14 cellular contexts compared by ENCODE assay signal in the genomic region with DNA sequence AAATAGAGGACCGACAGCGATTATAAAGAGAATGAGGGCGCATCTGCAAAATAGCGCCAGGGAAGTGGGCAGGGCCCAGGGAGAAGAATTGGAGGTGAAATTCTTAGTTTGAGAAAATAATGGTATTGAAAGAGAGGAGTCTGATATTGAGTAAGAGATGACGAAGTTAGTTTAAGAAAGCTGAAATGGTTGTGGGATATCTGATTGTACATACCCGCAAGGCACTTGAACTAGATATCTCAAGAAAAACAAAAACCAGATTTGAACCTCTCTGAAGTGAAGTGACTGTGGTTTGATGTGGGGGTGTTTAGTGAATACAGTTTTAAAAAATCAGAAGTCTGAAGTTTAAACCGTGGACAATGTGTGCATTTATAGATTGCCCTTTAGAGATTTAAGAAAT. TPM values are rescaled to one million over a fixed set of nuclear protein-coding genes. Genes with fewer than 3 reads are reported as not detected.
DNase-seq lines count a peak whose midpoint lies in the region; ATAC-seq and TF ChIP-seq lines count a peak whose summit lies in the region.
"Had no signal": no experiment of that assay in that cellular context is flagged by ENCODE, and none has a peak within 500 bp of the region (broad histone marks: within the 10 kb centered on the region; RNA-seq: fewer than 3 reads in every experiment).

No MANE protein-coding gene starts in this region.

- H3K4me1 ChIP-seq in GM23338 (ENCODE audit: insufficient read depth) (peaks cover 31% of the 10 kb centered on the region), endodermal cell (ENCODE audit: control insufficient read depth, insufficient read depth, low read length) (no peaks in the 10 kb centered on the region)
- H3K4me1 ChIP-seq: BLaER1 had no signal

- no peak overlapping the region for H3K4me2 ChIP-seq in GM23338
- H3K4me2 ChIP-seq: BLaER1 had no signal

- ATAC-seq in GM23338, result no peak
- no peak for ATAC-seq in WTC11
- ATAC-seq: GM12878 had no signal

- H3K27me3 Mint-ChIP-seq in GM23338 (ENCODE audit: insufficient read depth, low read depth, poor library complexity) (peaks cover 16% of the 10 kb centered on the region), WTC11 (ENCODE audit: low read depth) (no peaks in the 10 kb centered on the region), endodermal cell (ENCODE audit: insufficient read depth) (no peaks in the 10 kb centered on the region), progenitor cell of endocrine pancreas (no peaks in the 10 kb centered on the region), endothelial cell (ENCODE audit: unreplicated experiment) (peaks cover 5% of the 10 kb centered on the region)

- H3K4me1 Mint-ChIP-seq in GM23338 (peaks cover 67% of the 10 kb centered on the region), WTC11 (peaks cover 70% of the 10 kb centered on the region), endodermal cell (peaks cover 19% of the 10 kb centered on the region), progenitor cell of endocrine pancreas (ENCODE audit: low read depth) (peaks cover 8% of the 10 kb centered on the region), endothelial cell (ENCODE audit: unreplicated experiment) (peaks cover 32% of the 10 kb centered on the region)

- no peaks in the 10 kb centered on the region for H3K9me3 ChIP-seq in endodermal cell (ENCODE audit: control insufficient read depth, low read length)
- H3K9me3 ChIP-seq: BLaER1 had no signal

- H3K36me3 ChIP-seq in GM23338 (ENCODE audit: insufficient read depth) (peaks cover 24% of the 10 kb centered on the region), endodermal cell (ENCODE audit: control insufficient read depth, insufficient read depth, low read length) (peaks cover 86% of the 10 kb centered on the region)
- H3K36me3 ChIP-seq: BLaER1 had no signal

- POLR2A ChIA-PET in WTC11 (lab: Charles Lee), result interaction anchor here (0.8 kb wide), 1 partner anchor 25 kb away, joined by 4 read pairs; no protein-coding TSS in a partner anchor

- peaks cover 100% of the 10 kb centered on the region for H3K79me2 ChIP-seq in GM23338 (replicated peaks; ENCODE audit: insufficient read depth)

- H3K4me3 Mint-ChIP-seq in GM23338 (no peak overlapping the region), WTC11 (no peak overlapping the region), endodermal cell (no peak overlapping the region), progenitor cell of endocrine pancreas (ENCODE audit: low read depth) (no peak overlapping the region), endothelial cell (ENCODE audit: unreplicated experiment) (no peak overlapping the region)

- H3K27me3 ChIP-seq in GM23338 (ENCODE audit: insufficient read depth) (no peaks in the 10 kb centered on the region), endodermal cell (ENCODE audit: control insufficient read depth, insufficient read depth, low read length, poor library complexity, severe bottlenecking) (no peaks in the 10 kb centered on the region)

- DNase-seq in GM23338 (ENCODE audit: low spot score) (no peak), WTC11 (ENCODE audit: low spot score) (no peak), endodermal cell (peak; percentile 21), progenitor cell of endocrine pancreas (ENCODE audit: low spot score, unreplicated experiment) (no peak), GM03348 (ENCODE audit: low spot score) (no peak), NCI-H1105 treated with DMSO at 0.1 percent for 48 hours (lab: John Stamatoyannopoulos, UW) (no peak), endothelial cell (ENCODE audit: low spot score) (no peak), NCI-H2081 treated with DMSO at 0.1 percent for 48 hours (lab: John Stamatoyannopoulos, UW) (no peak)
- DNase-seq: 8988T, Calu3, DMS 273 treated with DMSO at 0.1 percent for 48 hours, H7 had no signal

- no peak overlapping the region for H3K9ac ChIP-seq in endodermal cell (ENCODE audit: extremely low read depth, low read length, poor library complexity, severe bottlenecking)
- H3K9ac ChIP-seq: BLaER1 had no signal

- H3K9me3 Mint-ChIP-seq in GM23338, result no peaks in the 10 kb centered on the region
- H3K9me3 Mint-ChIP-seq in WTC11, result no peaks in the 10 kb centered on the region
- no peaks in the 10 kb centered on the region for H3K9me3 Mint-ChIP-seq in endodermal cell
- H3K9me3 Mint-ChIP-seq in progenitor cell of endocrine pancreas (ENCODE audit: low read depth), result no peaks in the 10 kb centered on the region
- no peaks in the 10 kb centered on the region for H3K9me3 Mint-ChIP-seq in endothelial cell (ENCODE audit: unreplicated experiment)

- H3K27ac ChIP-seq in GM23338 (ENCODE audit: low read depth), result peak overlapping the region; percentile 57
- H3K27ac ChIP-seq in endodermal cell (ENCODE audit: low read depth, low read length), result no peak overlapping the region
- H3K27ac ChIP-seq: BLaER1 had no signal

- WGBS in endodermal cell (ENCODE audit: insufficient coverage in 1 of 2, insufficient read length in 1 of 2), 2 experiments, result 97 to 98% methylated on average over 6 to 7 of the region's 7 CpGs

- peaks cover 88% of the 10 kb centered on the region for H3K36me3 Mint-ChIP-seq in GM23338 (ENCODE audit: low read depth)
- peaks cover 45% of the 10 kb centered on the region for H3K36me3 Mint-ChIP-seq in WTC11
- H3K36me3 Mint-ChIP-seq in endodermal cell (ENCODE audit: low read depth), result peaks cover 81% of the 10 kb centered on the region
- H3K36me3 Mint-ChIP-seq in progenitor cell of endocrine pancreas (ENCODE audit: insufficient read depth), result peaks cover 37% of the 10 kb centered on the region
- H3K36me3 Mint-ChIP-seq in endothelial cell (ENCODE audit: low read depth, unreplicated experiment), result peaks cover 41% of the 10 kb centered on the region

- TF ChIP-seq CTCF in GM23338 (conservative IDR thresholded peaks at IDR 0.05; ENCODE audit: low read depth in 2 of 2) (no peak), WTC11 (IDR thresholded peaks at IDR 0.05) (no peak), endodermal cell (conservative IDR thresholded peaks at IDR 0.05) (no peak), progenitor cell of endocrine pancreas (IDR thresholded peaks at IDR 0.05; ENCODE audit: unreplicated experiment) (no peak), endothelial cell (IDR thresholded peaks at IDR 0.05; ENCODE audit: unreplicated experiment) (no peak)

- peaks cover 59% of the 10 kb centered on the region for H4K20me1 ChIP-seq in GM23338 (replicated peaks; ENCODE audit: insufficient read depth)
- H4K20me1 ChIP-seq: BLaER1 had no signal

- CTCF ChIA-PET in WTC11 (lab: Charles Lee), result no interaction called here

- no peak overlapping the region for H2AFZ ChIP-seq in GM23338

- H3K27ac Mint-ChIP-seq in GM23338 (no peak overlapping the region), WTC11 (peak overlapping the region; percentile 78), endodermal cell (no peak overlapping the region), progenitor cell of endocrine pancreas (peak overlapping the region; percentile 10), endothelial cell (ENCODE audit: unreplicated experiment) (no peak overlapping the region)

- H3K4me3 ChIP-seq in GM23338, result no peak overlapping the region
- H3K4me3 ChIP-seq in endodermal cell (ENCODE audit: low read length), result no peak overlapping the region
- H3K4me3 ChIP-seq: BLaER1, GM12878 had no signal

- peaks cover 11% of the 10 kb centered on the region; the same call in 1 of the 2 replicates for H3F3A ChIP-seq in GM23338 (replicated peaks; ENCODE audit: low read depth)

- no peaks in the 10 kb centered on the region for H3K9me2 ChIP-seq in GM23338 (ENCODE audit: insufficient read depth)

TF ChIP-seq in GM23338, 12 proteins besides CTCF, POLR2A, EP300 and RAD21:
- TF ChIP-seq POLR2AphosphoS5 (IDR thresholded peaks at IDR 0.05; ENCODE audit: low read depth), result no peak

TF ChIP-seq in WTC11, 78 proteins besides CTCF, POLR2A, EP300 and RAD21 (continues in another document):
- TF ChIP-seq HMGA2 (CRISPR knock-in tag; IDR thresholded peaks at IDR 0.05), result no peak
- no peak for TF ChIP-seq ESRRA (CRISPR knock-in tag; IDR thresholded peaks at IDR 0.05; ENCODE audit: borderline replicate concordance)
- TF ChIP-seq, protein P1, sequence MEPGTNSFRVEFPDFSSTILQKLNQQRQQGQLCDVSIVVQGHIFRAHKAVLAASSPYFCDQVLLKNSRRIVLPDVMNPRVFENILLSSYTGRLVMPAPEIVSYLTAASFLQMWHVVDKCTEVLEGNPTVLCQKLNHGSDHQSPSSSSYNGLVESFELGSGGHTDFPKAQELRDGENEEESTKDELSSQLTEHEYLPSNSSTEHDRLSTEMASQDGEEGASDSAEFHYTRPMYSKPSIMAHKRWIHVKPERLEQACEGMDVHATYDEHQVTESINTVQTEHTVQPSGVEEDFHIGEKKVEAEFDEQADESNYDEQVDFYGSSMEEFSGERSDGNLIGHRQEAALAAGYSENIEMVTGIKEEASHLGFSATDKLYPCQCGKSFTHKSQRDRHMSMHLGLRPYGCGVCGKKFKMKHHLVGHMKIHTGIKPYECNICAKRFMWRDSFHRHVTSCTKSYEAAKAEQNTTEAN (CRISPR knock-in tag; IDR thresholded peaks at IDR 0.05), result no peak
- no peak for TF ChIP-seq TP53 (CRISPR knock-in tag; IDR thresholded peaks at IDR 0.05)
- TF ChIP-seq GTF2I (CRISPR knock-in tag; conservative IDR thresholded peaks at IDR 0.05), result no peak
- no peak for TF ChIP-seq ZNF423 (CRISPR knock-in tag; IDR thresholded peaks at IDR 0.05)
- TF ChIP-seq TCF7 (CRISPR knock-in tag; IDR thresholded peaks at IDR 0.05; ENCODE audit: low read depth), result no peak
- TF ChIP-seq, protein P2, sequence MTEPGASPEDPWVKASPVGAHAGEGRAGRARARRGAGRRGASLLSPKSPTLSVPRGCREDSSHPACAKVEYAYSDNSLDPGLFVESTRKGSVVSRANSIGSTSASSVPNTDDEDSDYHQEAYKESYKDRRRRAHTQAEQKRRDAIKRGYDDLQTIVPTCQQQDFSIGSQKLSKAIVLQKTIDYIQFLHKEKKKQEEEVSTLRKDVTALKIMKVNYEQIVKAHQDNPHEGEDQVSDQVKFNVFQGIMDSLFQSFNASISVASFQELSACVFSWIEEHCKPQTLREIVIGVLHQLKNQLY (CRISPR knock-in tag; IDR thresholded peaks at IDR 0.05), result no peak

RNA-seq across cellular contexts. Expression of a gene that starts 38.9 kb away (rescaled TPM):
- 216 and 225 TPM in 2 replicates for total RNA-seq in GM23338 (2014; rRNA removed; shearing (Covaris generic))
- 49.8 and 51.5 TPM in 2 replicates for polyA plus RNA-seq in GM23338 (2016; fragmentation: Nextera tagmentation; extraction: Ambion mirVana)
- 171 to 185 TPM (median 181 TPM) in 3 replicates for total RNA-seq in WTC11 (2021)
- total RNA-seq in endodermal cell, result 100 to 1,000 TPM; 138 to 207 TPM
- 164 TPM for polyA plus RNA-seq in endodermal cell (2013, experiment 1 of 2)
- 157 TPM for polyA plus RNA-seq in endodermal cell (2013, experiment 2 of 2)
- total RNA-seq in progenitor cell of endocrine pancreas, result 184 and 190 TPM in 2 replicates
- total RNA-seq in endothelial cell (ENCODE audit: unreplicated experiment), result 178 TPM

Comparison
In these comparisons a context has a peak if more than half of its experiments do, and no peak if none do; other contexts are left out.
1. H3K27ac Mint-ChIP-seq: peak in WTC11 (single experiment) and progenitor cell of endocrine pancreas (single experiment); none in GM23338 (single experiment), endodermal cell (single experiment) and endothelial cell (single experiment).